ENCODE assay signal across 1 cellular context in the genomic region with DNA sequence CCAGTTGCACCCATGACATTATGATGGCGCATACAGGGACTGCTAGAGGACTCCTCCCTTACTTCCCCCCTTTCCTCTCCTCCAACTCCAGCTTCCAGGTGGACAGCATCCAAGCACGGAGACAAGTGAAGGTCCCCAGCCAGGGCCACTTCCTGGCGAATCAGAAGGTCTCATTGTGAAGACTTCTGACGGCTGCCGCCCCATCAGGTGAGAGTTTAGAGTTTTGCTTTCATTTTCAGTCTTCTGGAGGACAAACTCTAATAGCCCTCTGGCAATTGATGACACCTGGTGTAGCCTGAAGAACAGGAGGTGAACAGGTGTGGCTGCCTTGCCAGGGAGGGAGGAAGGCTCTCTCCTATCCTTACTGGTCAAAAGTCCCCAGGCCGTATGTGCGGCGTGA.
TF ChIP-seq lines count a peak whose summit lies in the region.

No MANE protein-coding gene starts in this region.

TF ChIP-seq in GM12878, 131 proteins besides CTCF, POLR2A, EP300 and RAD21 (continued from another document):
- TF ChIP-seq, protein P1, sequence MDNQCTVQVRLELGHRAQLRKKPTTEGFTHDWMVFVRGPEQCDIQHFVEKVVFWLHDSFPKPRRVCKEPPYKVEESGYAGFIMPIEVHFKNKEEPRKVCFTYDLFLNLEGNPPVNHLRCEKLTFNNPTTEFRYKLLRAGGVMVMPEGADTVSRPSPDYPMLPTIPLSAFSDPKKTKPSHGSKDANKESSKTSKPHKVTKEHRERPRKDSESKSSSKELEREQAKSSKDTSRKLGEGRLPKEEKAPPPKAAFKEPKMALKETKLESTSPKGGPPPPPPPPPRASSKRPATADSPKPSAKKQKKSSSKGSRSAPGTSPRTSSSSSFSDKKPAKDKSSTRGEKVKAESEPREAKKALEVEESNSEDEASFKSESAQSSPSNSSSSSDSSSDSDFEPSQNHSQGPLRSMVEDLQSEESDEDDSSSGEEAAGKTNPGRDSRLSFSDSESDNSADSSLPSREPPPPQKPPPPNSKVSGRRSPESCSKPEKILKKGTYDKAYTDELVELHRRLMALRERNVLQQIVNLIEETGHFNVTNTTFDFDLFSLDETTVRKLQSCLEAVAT (IDR thresholded peaks at IDR 0.05) = no peak
- TF ChIP-seq CBFB (IDR thresholded peaks at IDR 0.05; ENCODE audit: low read depth) (no peak), MTA2 (IDR thresholded peaks at IDR 0.05; ENCODE audit: low read depth) (no peak)
- TF ChIP-seq, protein P2, sequence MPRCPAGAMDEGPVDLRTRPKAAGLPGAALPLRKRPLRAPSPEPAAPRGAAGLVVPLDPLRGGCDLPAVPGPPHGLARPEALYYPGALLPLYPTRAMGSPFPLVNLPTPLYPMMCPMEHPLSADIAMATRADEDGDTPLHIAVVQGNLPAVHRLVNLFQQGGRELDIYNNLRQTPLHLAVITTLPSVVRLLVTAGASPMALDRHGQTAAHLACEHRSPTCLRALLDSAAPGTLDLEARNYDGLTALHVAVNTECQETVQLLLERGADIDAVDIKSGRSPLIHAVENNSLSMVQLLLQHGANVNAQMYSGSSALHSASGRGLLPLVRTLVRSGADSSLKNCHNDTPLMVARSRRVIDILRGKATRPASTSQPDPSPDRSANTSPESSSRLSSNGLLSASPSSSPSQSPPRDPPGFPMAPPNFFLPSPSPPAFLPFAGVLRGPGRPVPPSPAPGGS (IDR thresholded peaks at IDR 0.05; ENCODE audit: borderline replicate concordance, insufficient read depth, low read depth, low read length, poor library complexity, severe bottlenecking) = no peak
